13 cellular contexts compared by ENCODE assay signal in genomic region chr3:169134194-169134593, GRCh38.
"Had no signal": no experiment of that assay in that cellular context is flagged by ENCODE, and none has a peak within 500 bp of the region (broad histone marks: within the 10 kb centered on the region; RNA-seq: fewer than 3 reads in every experiment).

No MANE protein-coding gene starts in this region.

- FAIRE-seq: islet of Langerhans had no signal

- DNase-seq: activated T-cell treated with anti-CD3 and anti-CD28 coated beads, Interleukin-2, amount 50 U/mL, for 1 hour; amniotic stem cell; endodermal cell; midbrain; naive thymus-derived CD4-positive, alpha-beta T cell; right cardiac atrium; substantia nigra; SW 1271; trophoblast cell had no signal

- ATAC-seq: activated CD4-positive, CD25-positive, alpha-beta regulatory T cell treated with anti-CD3 and anti-CD28 coated beads, Interleukin-2, amount 50 U/mL, for 24 hours; activated naive CD4-positive, alpha-beta T cell treated with anti-CD3 and anti-CD28 coated beads, Interleukin-2, amount 50 U/mL, for 72 hours; naive thymus-derived CD4-positive, alpha-beta T cell; stimulated activated effector memory CD8-positive, alpha-beta T cell treated with anti-CD3 and anti-CD28 coated beads, Interleukin-12 subunit alpha, Interleukin-12 subunit beta, amount 100 ng/mL, for 72 hours had no signal
